In the genomic region with DNA sequence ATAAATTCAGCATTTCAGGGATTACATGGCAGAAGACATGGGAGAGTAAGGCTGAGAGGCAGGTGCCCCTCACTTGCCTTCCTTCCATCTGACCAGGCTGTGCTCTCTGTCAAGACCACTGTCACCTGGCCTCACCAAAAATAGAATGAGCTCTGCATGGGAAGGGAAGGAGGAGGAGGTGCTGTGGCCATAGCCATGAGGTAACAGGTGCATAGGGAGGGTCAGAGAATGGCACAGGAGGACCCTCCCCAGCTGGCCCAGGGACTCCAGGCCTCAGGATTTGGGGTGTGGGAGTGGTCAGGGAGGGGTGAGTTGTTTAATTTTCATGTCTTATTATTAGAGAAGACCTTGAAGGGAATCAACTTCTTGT, we compare ENCODE assay signal across 12 cellular contexts.
DNase-seq lines count a peak whose midpoint lies in the region; ATAC-seq and TF ChIP-seq lines count a peak whose summit lies in the region.
"Had no signal": no experiment of that assay in that cellular context is flagged by ENCODE, and none has a peak within 500 bp of the region (broad histone marks: within the 10 kb centered on the region; RNA-seq: fewer than 3 reads in every experiment).

No MANE protein-coding gene starts in this region.

- no peaks in the 10 kb centered on the region for H3K36me3 ChIP-seq in Caco-2 (ENCODE audit: control insufficient read depth, insufficient read depth, low read length)
- no peaks in the 10 kb centered on the region for H3K36me3 ChIP-seq in MM.1S (replicated peaks; ENCODE audit: insufficient read depth, low read length)
- H3K36me3 ChIP-seq in hepatocyte (replicated peaks; ENCODE audit: insufficient read depth, low read depth) = no peaks in the 10 kb centered on the region
- H3K36me3 ChIP-seq in WERI-Rb-1 = no peaks in the 10 kb centered on the region
- no peaks in the 10 kb centered on the region for H3K36me3 ChIP-seq in upper lobe of left lung

- ATAC-seq in esophagus mucosa = no peak
- no peak for ATAC-seq in upper lobe of left lung (ENCODE audit: low FRiP score in 2 of 2)
- ATAC-seq: K562 had no signal

- H3K27me3 Mint-ChIP-seq in Caco-2 (ENCODE audit: insufficient read depth, unreplicated experiment) = no peaks in the 10 kb centered on the region
- H3K27me3 Mint-ChIP-seq: B cell; CD4-positive, alpha-beta T cell had no signal

- H3K9ac ChIP-seq in MM.1S (ENCODE audit: low read length) = peak overlapping the region; percentile 6; the same call in 1 of the 2 replicates

- H3K4me1 ChIP-seq in Caco-2 (peaks cover 10% of the 10 kb centered on the region; the same call in 1 of the 2 replicates), MM.1S (ENCODE audit: low read length) (peaks cover 36% of the 10 kb centered on the region), hepatocyte (ENCODE audit: insufficient read depth) (no peaks in the 10 kb centered on the region), upper lobe of left lung (no peaks in the 10 kb centered on the region)

- no peak for TF ChIP-seq CTCF in Caco-2 (IDR thresholded peaks at IDR 0.05; ENCODE audit: insufficient read depth in 1 of 2, low read depth in 1 of 2, low read length in 1 of 2, severe bottlenecking in 1 of 2, unreplicated experiment in 1 of 2)
- no peak for TF ChIP-seq CTCF in MM.1S (IDR thresholded peaks at IDR 0.05; ENCODE audit: low read length)
- TF ChIP-seq CTCF in hepatocyte (IDR thresholded peaks at IDR 0.05; ENCODE audit: poor library complexity) = no peak
- TF ChIP-seq CTCF in WERI-Rb-1 (IDR thresholded peaks at IDR 0.05; ENCODE audit: low read depth, low read length) = no peak
- TF ChIP-seq CTCF in upper lobe of left lung (IDR thresholded peaks at IDR 0.05) = no peak

- H3K4me3 Mint-ChIP-seq in Caco-2 (ENCODE audit: unreplicated experiment) = no peak overlapping the region
- H3K4me3 Mint-ChIP-seq: B cell; CD4-positive, alpha-beta T cell had no signal

- no peaks in the 10 kb centered on the region for H3K9me2 ChIP-seq in MM.1S (replicated peaks; ENCODE audit: insufficient read depth, low read length)
- H3K9me2 ChIP-seq in hepatocyte (replicated peaks; ENCODE audit: insufficient read depth) = no peaks in the 10 kb centered on the region

- H2AFZ ChIP-seq in MM.1S (ENCODE audit: low read length) = peak overlapping the region; percentile 23
- H2AFZ ChIP-seq in hepatocyte = no peak overlapping the region

- H4K20me1 ChIP-seq in MM.1S (ENCODE audit: insufficient read depth, low read length) (no peaks in the 10 kb centered on the region), hepatocyte (ENCODE audit: insufficient read depth, poor library complexity, severe bottlenecking) (no peaks in the 10 kb centered on the region)

- DNase-seq in Caco-2 = no peak
- peak; percentile 56 for DNase-seq in MM.1S
- DNase-seq in NCI-H345 treated with DMSO at 0.1 percent for 48 hours (lab: John Stamatoyannopoulos, UW; ENCODE audit: unreplicated experiment) = peak; percentile 90
- DNase-seq in hepatocyte (ENCODE audit: low spot score) = no peak
- DNase-seq in WERI-Rb-1 = no peak
- no peak for DNase-seq in upper lobe of left lung
- DNase-seq: CD4-positive, alpha-beta T cell; H7; NCI-H82 had no signal

- no peaks in the 10 kb centered on the region for H3K27me3 ChIP-seq in Caco-2 (replicated peaks; ENCODE audit: control insufficient read depth, insufficient read depth, low read length)
- H3K27me3 ChIP-seq in MM.1S (replicated peaks; ENCODE audit: insufficient read depth, low read length) = no peaks in the 10 kb centered on the region
- no peaks in the 10 kb centered on the region for H3K27me3 ChIP-seq in hepatocyte
- H3K27me3 ChIP-seq in WERI-Rb-1 (ENCODE audit: insufficient read depth, low read depth, severe bottlenecking) = no peaks in the 10 kb centered on the region
- no peaks in the 10 kb centered on the region for H3K27me3 ChIP-seq in upper lobe of left lung

- TF ChIP-seq POLR2A in upper lobe of left lung (IDR thresholded peaks at IDR 0.05) = no peak

- H3K4me1 Mint-ChIP-seq in Caco-2 (ENCODE audit: low read depth, unreplicated experiment) = peaks cover 10% of the 10 kb centered on the region
- H3K4me1 Mint-ChIP-seq: B cell had no signal

- BruUV-seq in Caco-2 (replicated peaks; lab: Mats Ljungman, UMichigan) = no TSS peak

- peaks cover 10% of the 10 kb centered on the region for H3K9me3 Mint-ChIP-seq in Caco-2 (ENCODE audit: unreplicated experiment)
- H3K9me3 Mint-ChIP-seq: CD4-positive, alpha-beta T cell had no signal

- POLR2A ChIA-PET in Caco-2 (lab: Charles Lee) = no interaction called here

- peaks cover 21% of the 10 kb centered on the region for H3F3A ChIP-seq in MM.1S (ENCODE audit: insufficient read depth, low read length)

- H3K4me3 ChIP-seq in Caco-2 (ENCODE audit: low read depth, low read length) = no peak overlapping the region
- H3K4me3 ChIP-seq in MM.1S (ENCODE audit: low read length) = 0 out of 2 replicates have a peak overlapping the region, but pooled peaks have one; percentile 3
- H3K4me3 ChIP-seq in hepatocyte = no peak overlapping the region
- H3K4me3 ChIP-seq in WERI-Rb-1 (ENCODE audit: low read depth, low read length) = no peak overlapping the region
- no peak overlapping the region for H3K4me3 ChIP-seq in upper lobe of left lung
- H3K4me3 ChIP-seq: K562 had no signal

- H3K4me2 ChIP-seq in MM.1S (ENCODE audit: low read depth, low read length) = peak overlapping the region; percentile 53
- no peak overlapping the region for H3K4me2 ChIP-seq in hepatocyte

- intact Hi-C loops in Caco-2 (cut with micrococcal nuclease; ENCODE audit: unreplicated experiment) = loop anchor here (10.0 kb wide), 1 partner anchor 585 kb away; no protein-coding TSS in a partner anchor

- H3K9me3 ChIP-seq in Caco-2 (peaks cover 6% of the 10 kb centered on the region; the same call in 1 of the 2 replicates), MM.1S (replicated peaks; ENCODE audit: insufficient read depth, low read length) (no peaks in the 10 kb centered on the region), hepatocyte (ENCODE audit: low read depth) (no peaks in the 10 kb centered on the region), WERI-Rb-1 (ENCODE audit: severe bottlenecking) (no peaks in the 10 kb centered on the region), upper lobe of left lung (no peaks in the 10 kb centered on the region)

- H3K27ac ChIP-seq in MM.1S (ENCODE audit: low read length) (peak overlapping the region; percentile 56), hepatocyte (peak overlapping the region; percentile 47), WERI-Rb-1 (no peak overlapping the region), upper lobe of left lung (no peak overlapping the region)

- H3K79me2 ChIP-seq in MM.1S (ENCODE audit: low read length) (no peaks in the 10 kb centered on the region), hepatocyte (no peaks in the 10 kb centered on the region)

- CTCF ChIA-PET in Caco-2 (lab: Charles Lee) = interaction anchor here (1.2 to 1.3 kb wide), 2 partner anchors 56 to 146 kb away, joined by 3 read pairs; no protein-coding TSS in a partner anchor

- peak overlapping the region; percentile 10 for H3K27ac Mint-ChIP-seq in Caco-2 (ENCODE audit: unreplicated experiment)
- H3K27ac Mint-ChIP-seq: B cell; CD4-positive, alpha-beta T cell had no signal

- H3K36me3 Mint-ChIP-seq in Caco-2 (ENCODE audit: insufficient read depth, unreplicated experiment) = no peaks in the 10 kb centered on the region

- no peak for TF ChIP-seq EP300 in upper lobe of left lung (IDR thresholded peaks at IDR 0.05)

Comparison
In these comparisons a context has a peak if more than half of its experiments do, and no peak if none do; other contexts are left out.
1. DNase-seq: peak in MM.1S (single experiment) and NCI-H345 treated with DMSO at 0.1 percent for 48 hours (single experiment); none in Caco-2 (0 of 2), hepatocyte (single experiment), WERI-Rb-1 (single experiment) and upper lobe of left lung (0 of 2).
2. H3K27ac ChIP-seq: peak in MM.1S (single experiment) and hepatocyte (single experiment); none in WERI-Rb-1 (single experiment) and upper lobe of left lung (0 of 4).